Comparison of ENCODE assay signal across 8 cellular contexts in genomic region chr6:136822379-136823127, GRCh38. TPM values are rescaled to one million over a fixed set of nuclear protein-coding genes. Genes with fewer than 3 reads are reported as not detected.
A peak's percentile ranks its signal among the peaks of the same experiment; 100 is the strongest.
DNase-seq lines count a peak whose midpoint lies in the region; ATAC-seq and TF ChIP-seq lines count a peak whose summit lies in the region.

Gene PEX7 (plus strand): TSS chr6:136822592. CDS start chr6:136822666, 74 bp downstream.

- no peaks in the 10 kb centered on the region for H3K27me3 ChIP-seq in left ventricle myocardium inferior (ENCODE audit: low read depth)
- H3K27me3 ChIP-seq in upper lobe of right lung, result no peaks in the 10 kb centered on the region

- in situ Hi-C loops in GM13976 (cut with MboI; ENCODE audit: low sequenced_read_pairs, unreplicated experiment), result no loop called here

- H3K36me3 ChIP-seq in left ventricle myocardium inferior, result peaks cover 7% of the 10 kb centered on the region
- peaks cover 7% of the 10 kb centered on the region for H3K36me3 ChIP-seq in upper lobe of right lung

- POLR2A ChIA-PET in T-cell (lab: Charles Lee), result interaction anchor here in 1 of 2 donors (0.6 kb wide), 1 partner anchor 1340 kb away, joined by 4 read pairs; no protein-coding TSS in a partner anchor

- peak within 1 kb of the TSS; percentile 86 to 92 (median 87) for H3K4me3 Mint-ChIP-seq in T-cell

- no peaks in the 10 kb centered on the region for H3K27me3 Mint-ChIP-seq in T-cell

- H3K27ac ChIP-seq in left ventricle myocardium inferior (replicated peaks) (peak within 1 kb of the TSS; percentile 97), upper lobe of right lung (peak within 1 kb of the TSS; percentile 93)

- intact Hi-C loops in left ventricle myocardium inferior (cut with micrococcal nuclease), result no loop called here
- intact Hi-C loops in posterior vena cava (cut with DNase I), result no loop called here
- intact Hi-C loops in upper lobe of right lung (cut with DNase I), result no loop called here

- peaks cover 50% of the 10 kb centered on the region for H3K4me1 ChIP-seq in left ventricle myocardium inferior
- H3K4me1 ChIP-seq in upper lobe of right lung, result peaks cover 5% of the 10 kb centered on the region

- no peaks in the 10 kb centered on the region for H3K9me3 Mint-ChIP-seq in T-cell

- peak within 1 kb of the TSS; percentile 93 to 95 for H3K27ac Mint-ChIP-seq in T-cell

- H3K36me3 Mint-ChIP-seq in T-cell, result peaks cover 21% of the 10 kb centered on the region

- ATAC-seq in HG02852 (IDR thresholded peaks at IDR 0.05; ENCODE audit: unreplicated experiment) (peak; percentile 95), T-cell (replicated peaks in 1 of 4) (peak; percentile 94 to 96 (median 94)), upper lobe of right lung (peak; percentile 97)

- H3K4me1 Mint-ChIP-seq in T-cell, result peaks cover 30 to 42% (median 40%) of the 10 kb centered on the region in 3 donors

- CTCF ChIA-PET in T-cell (lab: Charles Lee), result interaction anchor here (0.6 to 3.3 kb wide), 8 partner anchors 21 to 395 kb away, joined by 4 to 23 read pairs (median 5); partner anchors contain the start of gene MAP3K5 (in 2 of the 2)

- peak; percentile 80 for TF ChIP-seq CTCF in GM13976 (IDR thresholded peaks at IDR 0.05; ENCODE audit: borderline replicate concordance, control extremely low read depth, extremely low read depth, insufficient read depth, missing control alignments)
- TF ChIP-seq CTCF in left ventricle myocardium inferior (IDR thresholded peaks at IDR 0.05; ENCODE audit: borderline replicate concordance), result peak; percentile 78
- peak; percentile 74 for TF ChIP-seq CTCF in upper lobe of right lung (IDR thresholded peaks at IDR 0.05)

- no peaks in the 10 kb centered on the region for H3K9me3 ChIP-seq in left ventricle myocardium inferior (replicated peaks)
- no peaks in the 10 kb centered on the region for H3K9me3 ChIP-seq in upper lobe of right lung

- H3K4me3 ChIP-seq in left ventricle myocardium inferior, result peak within 1 kb of the TSS; percentile 80
- H3K4me3 ChIP-seq in upper lobe of right lung, result peak within 1 kb of the TSS; percentile 72

- DNase-seq in GM13976 (ENCODE audit: low spot score) (peak; percentile 91), NCI-H1436 (lab: John Stamatoyannopoulos, UW) (peak; percentile 82), T-cell (peak; percentile 76 to 92 (median 85)), amniotic stem cell (lab: John Stamatoyannopoulos, UW) (peak; percentile 86), left ventricle myocardium inferior (peak; percentile 92), posterior vena cava (ENCODE audit: low spot score) (peak; percentile 96), upper lobe of right lung (peak; percentile 93)

RNA-seq across cellular contexts. Expression of gene PEX7, which starts in this region (rescaled TPM):
- 1 to 10 TPM; 4.3 to 5.5 (median 4.9) TPM for total RNA-seq in T-cell
- total RNA-seq in left ventricle myocardium inferior, result 14.8 TPM
- total RNA-seq in posterior vena cava, result 1 to 10 TPM; 4.4 to 4.7 TPM
- total RNA-seq in upper lobe of right lung, result 5.6 TPM

Comparison
In these comparisons a context has a peak if more than half of its experiments do, and no peak if none do; other contexts are left out.
1. Peak in every context shown above with its lines: DNase-seq, ATAC-seq, H3K4me3 ChIP-seq and H3K27ac ChIP-seq.